Comparison of ENCODE assay signal across 8 cellular contexts in the genomic region with DNA sequence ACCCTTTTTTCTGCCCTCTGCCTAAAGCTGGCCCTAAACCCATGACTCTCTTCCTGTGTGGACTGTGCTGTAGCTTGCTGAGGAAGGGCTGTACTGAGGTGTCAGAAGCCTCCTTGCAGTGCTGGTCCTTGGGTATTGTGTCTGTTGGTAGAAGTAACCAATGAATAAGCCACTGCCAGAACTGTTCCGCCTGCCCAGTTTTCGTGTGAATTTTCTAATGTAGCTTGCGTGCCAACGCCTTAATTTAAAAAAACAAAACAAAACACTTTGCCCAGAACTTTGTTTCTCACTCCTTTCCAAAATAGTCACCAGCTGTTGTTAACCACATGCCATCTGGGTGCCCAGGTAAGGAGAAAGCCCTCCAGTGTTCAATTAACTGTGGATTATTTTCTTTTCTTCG.
A peak's percentile ranks its signal among the peaks of the same experiment; 100 is the strongest.
DNase-seq lines count a peak whose midpoint lies in the region; ATAC-seq, FAIRE-seq and TF ChIP-seq lines count a peak whose summit lies in the region.

No MANE protein-coding gene starts in this region.

- H3K4me1 Mint-ChIP-seq in activated naive CD8-positive, alpha-beta T cell treated with anti-CD3 and anti-CD28 coated beads for 36 hours, result peaks cover 69% of the 10 kb centered on the region

- no peaks in the 10 kb centered on the region for H3K9me3 Mint-ChIP-seq in activated naive CD8-positive, alpha-beta T cell treated with anti-CD3 and anti-CD28 coated beads for 36 hours

- H3K27ac ChIP-seq in BLaER1, result no peak overlapping the region
- H3K27ac ChIP-seq in uterus, result peak overlapping the region; percentile 27 to 98
- no peak overlapping the region for H3K27ac ChIP-seq in kidney (ENCODE audit: low read depth in 2 of 2, low read length in 2 of 2)
- peak overlapping the region in 1 of 2 donors; percentile 58 for H3K27ac ChIP-seq in ascending aorta

- TF ChIP-seq CTCF in uterus (IDR thresholded peaks at IDR 0.05) (no peak), kidney (IDR thresholded peaks at IDR 0.05; ENCODE audit: borderline replicate concordance, extremely low read depth, insufficient read depth) (no peak), ascending aorta (IDR thresholded peaks at IDR 0.05) (no peak)

- DNase-seq in activated naive CD8-positive, alpha-beta T cell treated with anti-CD3 and anti-CD28 coated beads for 36 hours, result no peak
- DNase-seq in uterus, result no peak
- DNase-seq in kidney, result no peak
- DNase-seq in NCI-H1694 treated with DMSO at 0.1 percent for 48 hours (lab: John Stamatoyannopoulos, UW), result no peak
- no peak for DNase-seq in ascending aorta (ENCODE audit: low spot score in 2 of 2)

- no peaks in the 10 kb centered on the region for H3K9me3 ChIP-seq in BLaER1
- no peaks in the 10 kb centered on the region for H3K9me3 ChIP-seq in uterus
- H3K9me3 ChIP-seq in kidney (ENCODE audit: control insufficient read depth in 1 of 2, low read length in 2 of 2), result no peaks in the 10 kb centered on the region
- H3K9me3 ChIP-seq in ascending aorta, result no peaks in the 10 kb centered on the region

- H3K4me3 ChIP-seq in BLaER1 (no peak overlapping the region), uterus (no peak overlapping the region), kidney (ENCODE audit: low read length in 2 of 2) (no peak overlapping the region), ascending aorta (peak overlapping the region in 1 of 2 donors; percentile 6)

- peak overlapping the region; percentile 99 for H3K27ac Mint-ChIP-seq in activated naive CD8-positive, alpha-beta T cell treated with anti-CD3 and anti-CD28 coated beads for 36 hours

- no peaks in the 10 kb centered on the region for H4K20me1 ChIP-seq in BLaER1

- peak overlapping the region; percentile 64 for H3K4me3 Mint-ChIP-seq in activated naive CD8-positive, alpha-beta T cell treated with anti-CD3 and anti-CD28 coated beads for 36 hours

- intact Hi-C loops in uterus (cut with DNase I; ENCODE audit: low total_unique reads), result no loop called here
- intact Hi-C loops in kidney (cut with DNase I), result loop anchor here (10.0 kb wide), 1 partner anchor 68 kb away; no protein-coding TSS in a partner anchor
- intact Hi-C loops in ascending aorta (cut with DNase I), result no loop called here

- H3K4me1 ChIP-seq in BLaER1 (peaks cover 52% of the 10 kb centered on the region), uterus (peaks cover 5 to 12% of the 10 kb centered on the region in 2 donors), kidney (ENCODE audit: control insufficient read depth in 1 of 2, insufficient read depth in 1 of 2, low read depth in 1 of 2, low read length in 2 of 2) (peaks cover 0 to 10% of the 10 kb centered on the region in 2 donors), ascending aorta (peaks cover 0 to 39% of the 10 kb centered on the region in 2 donors)

- peaks cover 48% of the 10 kb centered on the region for H3K36me3 Mint-ChIP-seq in activated naive CD8-positive, alpha-beta T cell treated with anti-CD3 and anti-CD28 coated beads for 36 hours

- FAIRE-seq in kidney (lab: Jason Lieb, UNC), result no peak

- H3K9ac ChIP-seq in BLaER1, result no peak overlapping the region
- H3K9ac ChIP-seq in kidney (ENCODE audit: low read length in 2 of 2), result no peak overlapping the region

- no peaks in the 10 kb centered on the region for H3K27me3 Mint-ChIP-seq in activated naive CD8-positive, alpha-beta T cell treated with anti-CD3 and anti-CD28 coated beads for 36 hours

- peak overlapping the region; percentile 30 for H3K4me2 ChIP-seq in BLaER1

- peak; percentile 61 for ATAC-seq in GM19324 (IDR thresholded peaks at IDR 0.05; ENCODE audit: low FRiP score, unreplicated experiment)
- peak; percentile 63 for ATAC-seq in HG03432 (IDR thresholded peaks at IDR 0.05; ENCODE audit: unreplicated experiment)

- H3K27me3 ChIP-seq in BLaER1 (no peaks in the 10 kb centered on the region), uterus (no peaks in the 10 kb centered on the region), ascending aorta (no peaks in the 10 kb centered on the region)

- H3K36me3 ChIP-seq in BLaER1 (peaks cover 52% of the 10 kb centered on the region), uterus (no peaks in the 10 kb centered on the region), kidney (ENCODE audit: control insufficient read depth in 1 of 2, insufficient read depth in 2 of 2, low read length in 2 of 2) (peaks cover 21 to 28% of the 10 kb centered on the region in 2 donors), ascending aorta (peaks cover 38 to 44% of the 10 kb centered on the region in 2 donors)

- no peak for TF ChIP-seq POLR2A in uterus (IDR thresholded peaks at IDR 0.05)

Comparison
In these comparisons a context has a peak if more than half of its experiments do, and no peak if none do; other contexts are left out.
1. H3K27ac ChIP-seq: peak in uterus (2 of 2); none in BLaER1 (single experiment) and kidney (0 of 2).